ENCODE assay signal across 1 cellular context in genomic region chr1:26471498-26472329, GRCh38.
TF ChIP-seq lines count a peak whose summit lies in the region.

No MANE protein-coding gene starts in this region.

TF ChIP-seq in endothelial cell of umbilical vein, 7 proteins besides CTCF, POLR2A, EP300 and RAD21:
- TF ChIP-seq, protein P1, sequence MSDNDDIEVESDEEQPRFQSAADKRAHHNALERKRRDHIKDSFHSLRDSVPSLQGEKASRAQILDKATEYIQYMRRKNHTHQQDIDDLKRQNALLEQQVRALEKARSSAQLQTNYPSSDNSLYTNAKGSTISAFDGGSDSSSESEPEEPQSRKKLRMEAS (IDR thresholded peaks at IDR 0.05; ENCODE audit: insufficient read depth, insufficient read length) = no peak
- TF ChIP-seq POLR2AphosphoS5 (IDR thresholded peaks at IDR 0.05; ENCODE audit: insufficient read depth, low read depth, low read length) = peak; percentile 55
